ENCODE assay signal across 1 cellular context in genomic region chr3:6779140-6779539, GRCh38.
TF ChIP-seq lines count a peak whose summit lies in the region.

No MANE protein-coding gene starts in this region.

TF ChIP-seq in SK-N-SH treated with all-trans-retinoic acid at 6 μM for 48 hours, 23 proteins besides CTCF, POLR2A, EP300 and RAD21:
- TF ChIP-seq PPARA (CRISPR knock-in tag; IDR thresholded peaks at IDR 0.05; ENCODE audit: borderline replicate concordance) (no peak), GLIS3 (CRISPR knock-in tag; IDR thresholded peaks at IDR 0.05) (no peak), TOX (CRISPR knock-in tag; IDR thresholded peaks at IDR 0.05; ENCODE audit: borderline replicate concordance) (no peak), SNAI2 (CRISPR knock-in tag; IDR thresholded peaks at IDR 0.05) (no peak), ARNTL (CRISPR knock-in tag; IDR thresholded peaks at IDR 0.05; ENCODE audit: borderline replicate concordance, low read depth) (no peak), OSR1 (CRISPR knock-in tag; IDR thresholded peaks at IDR 0.05) (no peak), CREB5 (CRISPR knock-in tag; IDR thresholded peaks at IDR 0.05; ENCODE audit: low read depth) (no peak), ZC3H10 (CRISPR knock-in tag; IDR thresholded peaks at IDR 0.05) (no peak), TCF4 (CRISPR knock-in tag; IDR thresholded peaks at IDR 0.05; ENCODE audit: borderline replicate concordance) (no peak), ZNF8 (CRISPR knock-in tag; IDR thresholded peaks at IDR 0.05) (no peak), TSHZ2 (CRISPR knock-in tag; IDR thresholded peaks at IDR 0.05) (no peak), CSRNP3 (CRISPR knock-in tag; IDR thresholded peaks at IDR 0.05) (no peak), CSDC2 (CRISPR knock-in tag; IDR thresholded peaks at IDR 0.05) (no peak), ZFP3 (CRISPR knock-in tag; IDR thresholded peaks at IDR 0.05) (no peak), ISL1 (CRISPR knock-in tag; IDR thresholded peaks at IDR 0.05) (no peak), ZFP30 (CRISPR knock-in tag; IDR thresholded peaks at IDR 0.05) (no peak), BACH2 (CRISPR knock-in tag; IDR thresholded peaks at IDR 0.05; ENCODE audit: borderline replicate concordance) (no peak), RARB (CRISPR knock-in tag; IDR thresholded peaks at IDR 0.05) (no peak), ZNF70 (CRISPR knock-in tag; IDR thresholded peaks at IDR 0.05) (no peak), ZNF565 (CRISPR knock-in tag; conservative IDR thresholded peaks at IDR 0.05; ENCODE audit: low read depth) (no peak)
